ENCODE assay signal across 8 cellular contexts in genomic region chr17:48944519-48945260, GRCh38. TPM values are rescaled to one million over a fixed set of nuclear protein-coding genes. Genes with fewer than 3 reads are reported as not detected.
A peak's percentile ranks its signal among the peaks of the same experiment; 100 is the strongest.
DNase-seq lines count a peak whose midpoint lies in the region; ATAC-seq, FAIRE-seq and TF ChIP-seq lines count a peak whose summit lies in the region.

Gene SNF8 (minus strand): TSS chr17:48944842. CDS start chr17:48944734, 108 bp downstream.

- H3K9ac ChIP-seq in astrocyte (ENCODE audit: low read length) (peak within 1 kb of the TSS; percentile 96), rectal smooth muscle tissue (ENCODE audit: low read length) (peak within 1 kb of the TSS; percentile 95)

- peaks cover 6% of the 10 kb centered on the region for H4K20me1 ChIP-seq in astrocyte (ENCODE audit: insufficient read depth, low read length)

- H3K36me3 ChIP-seq in astrocyte (ENCODE audit: insufficient read depth, low read length) (peaks cover 3% of the 10 kb centered on the region), rectal smooth muscle tissue (ENCODE audit: control insufficient read depth, insufficient read depth, low read length) (peaks cover 6% of the 10 kb centered on the region), vagina (peaks cover 0 to 17% of the 10 kb centered on the region in 2 donors)

- H2AFZ ChIP-seq in astrocyte (ENCODE audit: low read depth, low read length): peak within 1 kb of the TSS; percentile 87

- H3K9me3 Mint-ChIP-seq in astrocyte (ENCODE audit: unreplicated experiment): no peaks in the 10 kb centered on the region

- H3K27ac Mint-ChIP-seq in astrocyte (ENCODE audit: unreplicated experiment): peak within 1 kb of the TSS; percentile 96

- H3K27me3 ChIP-seq in astrocyte (ENCODE audit: insufficient read depth, low read length): no peaks in the 10 kb centered on the region
- H3K27me3 ChIP-seq in rectal smooth muscle tissue (ENCODE audit: control insufficient read depth, insufficient read depth, low read length): no peaks in the 10 kb centered on the region
- no peaks in the 10 kb centered on the region for H3K27me3 ChIP-seq in vagina

- intact Hi-C loops in vagina (cut with DNase I): no loop called here

- TF ChIP-seq POLR2A in vagina (IDR thresholded peaks at IDR 0.05): peak in 1 of 2 donors; percentile 48

- H3K4me1 ChIP-seq in astrocyte (ENCODE audit: insufficient read depth, low read length) (peaks cover 13% of the 10 kb centered on the region), rectal smooth muscle tissue (ENCODE audit: control insufficient read depth, insufficient read depth, low read length) (peaks cover 10% of the 10 kb centered on the region), vagina (peaks cover 20% of the 10 kb centered on the region)

- H3K9me3 ChIP-seq in astrocyte (ENCODE audit: insufficient read depth, low read depth, low read length) (no peaks in the 10 kb centered on the region), vagina (no peaks in the 10 kb centered on the region)

- H3K4me2 ChIP-seq in astrocyte (ENCODE audit: low read length): peak within 1 kb of the TSS; percentile 89

- ATAC-seq in GM18502 (IDR thresholded peaks at IDR 0.05; ENCODE audit: poor library complexity, unreplicated experiment): peak; percentile 89
- ATAC-seq in HG02970 (IDR thresholded peaks at IDR 0.05; ENCODE audit: low FRiP score, unreplicated experiment): peak; percentile 89

- H3K4me3 Mint-ChIP-seq in astrocyte (ENCODE audit: unreplicated experiment): peak within 1 kb of the TSS; percentile 98

- TF ChIP-seq CTCF in astrocyte (IDR thresholded peaks at IDR 0.05; ENCODE audit: insufficient read depth, low read depth, low read length) (no peak), vagina (IDR thresholded peaks at IDR 0.05) (no peak)

- H3K79me2 ChIP-seq in astrocyte (ENCODE audit: insufficient read depth, low read length): peaks cover 39% of the 10 kb centered on the region

- H3K27ac ChIP-seq in astrocyte (ENCODE audit: low read depth, low read length) (peak within 1 kb of the TSS; percentile 80), rectal smooth muscle tissue (ENCODE audit: low read depth, low read length) (peak within 1 kb of the TSS; percentile 84), vagina (peak within 1 kb of the TSS; percentile 83)

- peaks cover 12% of the 10 kb centered on the region for H3K4me1 Mint-ChIP-seq in astrocyte (ENCODE audit: low read depth, unreplicated experiment)

- peak within 1 kb of the TSS; percentile 91 for H3K4me3 ChIP-seq in astrocyte (ENCODE audit: insufficient read depth, low read depth, low read length)
- H3K4me3 ChIP-seq in rectal smooth muscle tissue (ENCODE audit: low read length): peak within 1 kb of the TSS; percentile 90
- peak within 1 kb of the TSS; percentile 84 to 96 for H3K4me3 ChIP-seq in vagina

- peak; percentile 82 for DNase-seq in NCI-H2029 (lab: John Stamatoyannopoulos, UW)
- DNase-seq in T-helper 22 cell (ENCODE audit: low read depth): peak; percentile 83
- DNase-seq in astrocyte (ENCODE audit: low read depth): peak; percentile 82
- DNase-seq in hepatic stellate cell (ENCODE audit: low spot score): peak; percentile 94
- DNase-seq in vagina (ENCODE audit: extremely low spot score in 2 of 2): peak; percentile 88 to 97

- FAIRE-seq in astrocyte (lab: Jason Lieb, UNC): no peak

- H3K27me3 Mint-ChIP-seq in astrocyte (ENCODE audit: low read depth, unreplicated experiment): no peaks in the 10 kb centered on the region

- peaks cover 1% of the 10 kb centered on the region for H3K36me3 Mint-ChIP-seq in astrocyte (ENCODE audit: low read depth, unreplicated experiment)

RNA-seq across cellular contexts. Expression of gene SNF8, which starts in this region (rescaled TPM):
- total RNA-seq in astrocyte (162 and 168 TPM in 2 replicates), vagina (64.1 TPM)

Comparison
In these comparisons a context has a peak if more than half of its experiments do, and no peak if none do; other contexts are left out.
1. Peak in every context shown above with its lines: DNase-seq, ATAC-seq, H3K4me3 ChIP-seq and H3K27ac ChIP-seq.